In genomic region chr11:62444835-62445234, GRCh38 we compare ENCODE assay signal across 8 cellular contexts. TPM values are rescaled to one million over a fixed set of nuclear protein-coding genes. Genes with fewer than 3 reads are reported as not detected.
DNase-seq lines count a peak whose midpoint lies in the region; ATAC-seq and TF ChIP-seq lines count a peak whose summit lies in the region.

No MANE protein-coding gene starts in this region.

- TF ChIP-seq CTCF in GM12864 (IDR thresholded peaks at IDR 0.05; ENCODE audit: low read depth, low read length, missing control alignments) (no peak), SU-DHL-6 (IDR thresholded peaks at IDR 0.05; ENCODE audit: insufficient read depth, low read length, poor library complexity, severe bottlenecking) (no peak), fibroblast of villous mesenchyme (IDR thresholded peaks at IDR 0.05; ENCODE audit: insufficient read depth, low read depth, low read length) (no peak), smooth muscle cell (IDR thresholded peaks at IDR 0.05; ENCODE audit: borderline replicate concordance, insufficient read depth, poor library complexity, severe bottlenecking) (no peak)

- DNase-seq in GM12864 (ENCODE audit: low read depth) (no peak), fibroblast of villous mesenchyme (ENCODE audit: low read depth) (no peak), sciatic nerve (ENCODE audit: low spot score) (no peak), amniotic stem cell (lab: John Stamatoyannopoulos, UW) (no peak), smooth muscle cell (lab: John Stamatoyannopoulos, UW; ENCODE audit: unreplicated experiment) (no peak), NK-92 (lab: John Stamatoyannopoulos, UW; ENCODE audit: unreplicated experiment) (no peak), ureter (ENCODE audit: low spot score) (no peak)

- H3K79me2 ChIP-seq in SU-DHL-6 (ENCODE audit: insufficient read depth, low read length) (no peaks in the 10 kb centered on the region), smooth muscle cell (ENCODE audit: low read depth) (no peaks in the 10 kb centered on the region)

- H3K9ac ChIP-seq in SU-DHL-6 (ENCODE audit: low read length) = no peak overlapping the region
- no peak overlapping the region for H3K9ac ChIP-seq in smooth muscle cell (ENCODE audit: low read depth)

- no peak overlapping the region for H2AFZ ChIP-seq in SU-DHL-6 (ENCODE audit: low read depth, low read length, severe bottlenecking)
- no peak overlapping the region for H2AFZ ChIP-seq in smooth muscle cell (ENCODE audit: low read depth)

- H3K4me3 ChIP-seq in GM12864 (ENCODE audit: low read depth, low read length) (peak overlapping the region; percentile 38; the same call in 1 of the 2 replicates), SU-DHL-6 (ENCODE audit: insufficient read depth, low read length, poor library complexity, severe bottlenecking) (no peak overlapping the region), fibroblast of villous mesenchyme (ENCODE audit: low read depth, low read length) (peak overlapping the region; percentile 54), smooth muscle cell (no peak overlapping the region)

- H3K27me3 ChIP-seq in SU-DHL-6 (ENCODE audit: low read length) = no peaks in the 10 kb centered on the region
- H3K27me3 ChIP-seq in smooth muscle cell (ENCODE audit: low read depth) = no peaks in the 10 kb centered on the region

- intact Hi-C loops in sciatic nerve (cut with DNase I) = no loop called here

- H3K36me3 ChIP-seq in SU-DHL-6 (ENCODE audit: low read length) = no peaks in the 10 kb centered on the region
- no peaks in the 10 kb centered on the region for H3K36me3 ChIP-seq in smooth muscle cell (ENCODE audit: low read depth)

- no peaks in the 10 kb centered on the region for H3F3A ChIP-seq in SU-DHL-6 (ENCODE audit: insufficient read depth)
- H3F3A ChIP-seq in smooth muscle cell (ENCODE audit: low read depth) = no peaks in the 10 kb centered on the region

- no peaks in the 10 kb centered on the region for H3K4me1 ChIP-seq in smooth muscle cell (ENCODE audit: low read depth)

- ATAC-seq in sciatic nerve = peak; percentile 29

- no peak overlapping the region for H3K27ac ChIP-seq in SU-DHL-6 (ENCODE audit: low read depth, low read length)
- H3K27ac ChIP-seq in smooth muscle cell (ENCODE audit: low read depth) = no peak overlapping the region

- WGBS in smooth muscle cell (ENCODE audit: low lambda C conversion rate) = 91% methylated on average over 9 of the region's 9 CpGs

- H4K20me1 ChIP-seq in SU-DHL-6 (ENCODE audit: low read depth, low read length) (no peaks in the 10 kb centered on the region), smooth muscle cell (ENCODE audit: low read depth) (no peaks in the 10 kb centered on the region)

- H3K9me2 ChIP-seq in SU-DHL-6 (replicated peaks; ENCODE audit: insufficient read depth, low read length) = no peaks in the 10 kb centered on the region

- H3K9me3 ChIP-seq in SU-DHL-6 (ENCODE audit: insufficient read depth, low read length) = no peaks in the 10 kb centered on the region
- H3K9me3 ChIP-seq in smooth muscle cell (replicated peaks; ENCODE audit: low read depth) = no peaks in the 10 kb centered on the region

- H3K4me2 ChIP-seq in SU-DHL-6 (ENCODE audit: low read depth, low read length, poor library complexity, severe bottlenecking) (peak overlapping the region; percentile 6), smooth muscle cell (no peak overlapping the region)

RNA-seq across cellular contexts. Expression of gene SCGB1A1, which starts 26.0 kb away (rescaled TPM):
- total RNA-seq in fibroblast of villous mesenchyme (not detected in 2 replicates), sciatic nerve (3.5 TPM), smooth muscle cell (not detected in 2 replicates), ureter (not detected)
- polyA plus RNA-seq in smooth muscle cell = not detected in 2 replicates

Comparison
In these comparisons a context has a peak if more than half of its experiments do, and no peak if none do; other contexts are left out.
1. H3K4me3 ChIP-seq: peak in GM12864 (single experiment) and fibroblast of villous mesenchyme (single experiment); none in SU-DHL-6 (single experiment) and smooth muscle cell (single experiment).